8 cellular contexts compared by ENCODE assay signal in the genomic region with DNA sequence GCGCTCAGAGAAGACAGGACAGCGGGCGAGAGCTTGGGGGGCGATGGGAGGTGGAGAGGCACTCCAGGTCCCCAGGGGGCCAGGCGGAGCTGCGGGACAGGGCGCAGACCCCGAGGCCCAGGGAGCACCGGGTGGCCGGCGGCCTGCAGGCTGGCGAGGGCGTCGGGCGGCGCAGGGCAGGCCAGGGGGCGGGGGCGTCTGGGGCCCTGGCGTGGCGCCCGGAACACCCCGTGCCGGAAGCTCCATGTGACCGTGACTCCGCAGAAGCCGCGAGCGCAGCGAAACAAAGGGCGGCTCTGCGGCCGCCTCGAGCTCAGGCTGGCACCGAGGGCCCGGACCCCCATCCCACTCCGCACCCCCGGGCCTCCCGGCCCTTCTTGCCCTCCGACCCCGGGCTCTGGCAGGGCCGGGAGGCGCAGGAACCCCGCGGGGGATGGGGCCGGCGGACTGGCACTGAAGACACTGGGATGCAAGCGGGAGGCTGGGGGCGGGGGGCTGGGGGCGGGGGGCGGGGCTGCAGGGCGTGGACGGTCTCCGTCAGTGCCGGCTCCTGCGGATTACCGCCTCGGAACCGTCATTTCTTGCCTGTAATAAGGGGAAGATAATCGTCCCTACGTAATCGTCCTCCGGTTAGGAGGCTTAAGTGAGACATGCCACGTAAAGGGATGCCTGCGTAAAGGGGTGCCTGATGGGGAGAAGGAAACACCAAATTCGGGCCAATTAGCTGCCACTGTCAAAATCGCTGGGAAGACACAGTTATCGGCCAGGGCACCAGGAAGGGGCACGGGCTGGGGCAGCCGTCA. TPM values are rescaled to one million over a fixed set of nuclear protein-coding genes. Genes with fewer than 3 reads are reported as not detected.
DNase-seq lines count a peak whose midpoint lies in the region; ATAC-seq and TF ChIP-seq lines count a peak whose summit lies in the region.

No MANE protein-coding gene starts in this region.

- H3K4me1 ChIP-seq in Peyer's patch (peaks cover 10 to 41% (median 18%) of the 10 kb centered on the region in 4 donors), neuronal stem cell (ENCODE audit: control insufficient read depth in 2 of 2, insufficient read depth in 1 of 2, low read depth in 1 of 2, low read length in 2 of 2) (peaks cover 11 to 18% of the 10 kb centered on the region in 2 donors)

- H3K27ac ChIP-seq in Peyer's patch (peak overlapping the region; percentile 86 to 96 (median 94)), neuronal stem cell (replicated peaks; ENCODE audit: low read length) (no peak overlapping the region)

- peak overlapping the region; percentile 75 for H3K4me2 ChIP-seq in neuronal stem cell (ENCODE audit: insufficient read depth, low read length, poor library complexity, severe bottlenecking)

- H2BK5ac ChIP-seq in neuronal stem cell (ENCODE audit: low read length) = peak overlapping the region; percentile 62

- H3K79me1 ChIP-seq in neuronal stem cell (ENCODE audit: low read depth, low read length) = no peaks in the 10 kb centered on the region

- H3K4me3 ChIP-seq in Peyer's patch (peak overlapping the region; percentile 51 to 58 (median 56)), foreskin fibroblast (ENCODE audit: low read depth in 1 of 2, low read length in 2 of 2) (peak overlapping the region; percentile 25 to 33), neuronal stem cell (ENCODE audit: low read length in 2 of 2) (no peak overlapping the region)

- no peak overlapping the region for H3K23ac ChIP-seq in neuronal stem cell (ENCODE audit: low read depth, low read length, poor library complexity)

- peak; percentile 89 for DNase-seq in COLO829 (ENCODE audit: low spot score)
- peak; percentile 88 for DNase-seq in HK-2 (ENCODE audit: unreplicated experiment)
- peak; percentile 84 to 95 (median 91) for DNase-seq in Peyer's patch
- DNase-seq in activated effector memory CD4-positive, alpha-beta T cell treated with anti-CD3 and anti-CD28 coated beads, Interleukin-2, amount 50 U/mL, for 16 hours = peak; percentile 91
- peak; percentile 85 to 94 for DNase-seq in foreskin fibroblast
- peak; percentile 53 for DNase-seq in neuronal stem cell (ENCODE audit: low spot score)
- peak; percentile 67 for DNase-seq in stromal cell of bone marrow (ENCODE audit: low read depth)

- H2BK120ac ChIP-seq in neuronal stem cell (ENCODE audit: low read depth, low read length) = peak overlapping the region; percentile 63

- H2BK15ac ChIP-seq in neuronal stem cell (ENCODE audit: low read length) = peak overlapping the region; percentile 54

- H3K36me3 ChIP-seq in Peyer's patch (no peaks in the 10 kb centered on the region), neuronal stem cell (replicated peaks in 1 of 2; ENCODE audit: control insufficient read depth in 2 of 2, insufficient read depth in 2 of 2, low read length in 2 of 2) (no peaks in the 10 kb centered on the region)

- peak overlapping the region; percentile 68 for H2AFZ ChIP-seq in neuronal stem cell (ENCODE audit: low read length)

- H4K91ac ChIP-seq in neuronal stem cell (ENCODE audit: low read depth, low read length, poor library complexity) = peak overlapping the region; percentile 86

- H3K18ac ChIP-seq in neuronal stem cell (ENCODE audit: low read length) = peak overlapping the region; percentile 97

- H3K9me3 ChIP-seq in Peyer's patch (no peaks in the 10 kb centered on the region), neuronal stem cell (replicated peaks in 1 of 2; ENCODE audit: control insufficient read depth in 2 of 2, insufficient read depth in 1 of 2, low read depth in 1 of 2, low read length in 2 of 2) (no peaks in the 10 kb centered on the region)

- H3K4ac ChIP-seq in neuronal stem cell (ENCODE audit: low read length) = no peak overlapping the region

- peak; percentile 92 for ATAC-seq in GM19463 (IDR thresholded peaks at IDR 0.05; ENCODE audit: unreplicated experiment)

- H3K9ac ChIP-seq in neuronal stem cell (ENCODE audit: low read depth, low read length, poor library complexity) = peak overlapping the region; percentile 80

- no peaks in the 10 kb centered on the region for H3K27me3 ChIP-seq in Peyer's patch
- H3K27me3 ChIP-seq in neuronal stem cell (ENCODE audit: control insufficient read depth in 3 of 3, insufficient read depth in 3 of 3, low read depth in 1 of 3, low read length in 3 of 3) = peaks cover 0 to 14% (median 0%) of the 10 kb centered on the region in 3 experiments

- peak overlapping the region; percentile 63 for H3K14ac ChIP-seq in neuronal stem cell (ENCODE audit: low read length)

- peak overlapping the region; percentile 88 for H2AK5ac ChIP-seq in neuronal stem cell (ENCODE audit: low read depth, low read length)

- no CpG with 5 or more reads among the region's 69 CpGs for WGBS in neuronal stem cell (ENCODE audit: extremely low coverage in 2 of 2, insufficient read length in 2 of 2, insufficient replicate concordance in 1 of 2), 2 donors

- H2BK12ac ChIP-seq in neuronal stem cell (ENCODE audit: low read length) = peak overlapping the region; percentile 89

- TF ChIP-seq POLR2A in Peyer's patch (IDR thresholded peaks at IDR 0.05) = peak; percentile 78 to 79

- TF ChIP-seq CTCF in Peyer's patch (IDR thresholded peaks at IDR 0.05) (peak in 1 of 6 experiments; percentile 4), foreskin fibroblast (IDR thresholded peaks at IDR 0.05; ENCODE audit: low read depth, low read length) (no peak)

- H4K8ac ChIP-seq in neuronal stem cell (ENCODE audit: low read depth, low read length) = no peak overlapping the region

RNA-seq across cellular contexts. Expression of a gene that starts 19.2 kb away (rescaled TPM):
- 10 to 100 TPM; 12.4 to 38.0 (median 15.2) TPM for total RNA-seq in Peyer's patch
- 0.15 TPM for polyA plus RNA-seq in neuronal stem cell (2013, experiment 1 of 2)
- polyA plus RNA-seq in neuronal stem cell (2013, experiment 2 of 2) = 0.15 TPM

RNA-seq across cellular contexts. Expression of a gene that starts 27.5 kb away (rescaled TPM):
- total RNA-seq in Peyer's patch = 10 to 100 TPM; 22.4 to 61.9 (median 33.2) TPM
- 41.7 TPM for polyA plus RNA-seq in neuronal stem cell (2013, experiment 1 of 2)
- polyA plus RNA-seq in neuronal stem cell (2013, experiment 2 of 2) = 42.5 TPM

Comparison
In these comparisons a context has a peak if more than half of its experiments do, and no peak if none do; other contexts are left out.
1. H3K4me3 ChIP-seq: peak in Peyer's patch (4 of 4) and foreskin fibroblast (2 of 2); none in neuronal stem cell (0 of 2).
2. Peak in every context shown above with its lines, with median percentiles within 50 percentile points of each other: DNase-seq.